In genomic region chr3:66492672-66493071, GRCh38 we compare ENCODE assay signal across 13 cellular contexts. TPM values are rescaled to one million over a fixed set of nuclear protein-coding genes. Genes with fewer than 3 reads are reported as not detected.
DNase-seq lines count a peak whose midpoint lies in the region; FAIRE-seq and TF ChIP-seq lines count a peak whose summit lies in the region.
"Had no signal": no experiment of that assay in that cellular context is flagged by ENCODE, and none has a peak within 500 bp of the region (broad histone marks: within the 10 kb centered on the region; RNA-seq: fewer than 3 reads in every experiment).

No MANE protein-coding gene starts in this region.

- H3K27me3 ChIP-seq in HUES64 (ENCODE audit: insufficient read depth, low read length) (no peaks in the 10 kb centered on the region), muscle layer of duodenum (ENCODE audit: low read depth, low read length) (no peaks in the 10 kb centered on the region)
- H3K27me3 ChIP-seq: cardiac muscle cell had no signal

- no peak overlapping the region for H3K4me3 Mint-ChIP-seq in HFFc6

- no peaks in the 10 kb centered on the region for H3K36me3 ChIP-seq in HUES64 (ENCODE audit: insufficient read depth, low read length)
- no peaks in the 10 kb centered on the region for H3K36me3 ChIP-seq in muscle layer of duodenum (ENCODE audit: control insufficient read depth in 1 of 2, insufficient read depth in 2 of 2, low read length in 2 of 2)
- H3K36me3 ChIP-seq: BE2C, cardiac muscle cell had no signal

- H3K9ac ChIP-seq in HUES64 (ENCODE audit: low read depth, low read length), result no peak overlapping the region

- no peak for DNase-seq in caudate nucleus (lab: John Stamatoyannopoulos, UW)
- no peak for DNase-seq in HFFc6
- DNase-seq in NCI-H1436 treated with DMSO at 0.1 percent for 48 hours (lab: John Stamatoyannopoulos, UW), result no peak
- DNase-seq in effector CD4-positive, alpha-beta T cell, result no peak
- DNase-seq in D721Med (ENCODE audit: insufficient read length, low spot score), result no peak
- DNase-seq: BE2C, nephron progenitor cell, Right ventricle myocardium superior had no signal

- H3K36me3 Mint-ChIP-seq in HFFc6 (ENCODE audit: low read depth), result no peaks in the 10 kb centered on the region

- H3K9me3 Mint-ChIP-seq in HFFc6, result no peaks in the 10 kb centered on the region
- H3K9me3 Mint-ChIP-seq: nephron progenitor cell had no signal

- 62% methylated on average over 7 of the region's 7 CpGs for WGBS in HUES64

- no peaks in the 10 kb centered on the region for H3K9me3 ChIP-seq in HUES64 (ENCODE audit: insufficient read depth, low read depth, low read length)
- no peaks in the 10 kb centered on the region for H3K9me3 ChIP-seq in muscle layer of duodenum (ENCODE audit: control insufficient read depth in 1 of 2, low read length in 2 of 2)
- H3K9me3 ChIP-seq: BE2C had no signal

- no peak for FAIRE-seq in D721Med (lab: Jason Lieb, UNC)

- peaks cover 6% of the 10 kb centered on the region for H3K27me3 Mint-ChIP-seq in HFFc6 (ENCODE audit: insufficient read depth)

- H3K27ac Mint-ChIP-seq in HFFc6, result no peak overlapping the region
- H3K27ac Mint-ChIP-seq: nephron progenitor cell had no signal

- H3K4me3 ChIP-seq in HUES64 (ENCODE audit: low read length) (no peak overlapping the region), muscle layer of duodenum (ENCODE audit: low read depth in 1 of 2, low read length in 2 of 2) (no peak overlapping the region)
- H3K4me3 ChIP-seq: cardiac muscle cell, skin epidermis had no signal

- H3K4me1 ChIP-seq in HUES64 (ENCODE audit: insufficient read depth, low read length) (peaks cover 88% of the 10 kb centered on the region), muscle layer of duodenum (ENCODE audit: control insufficient read depth in 1 of 2, insufficient read depth in 2 of 2, low read length in 2 of 2) (peaks cover 39 to 62% of the 10 kb centered on the region in 2 donors)
- H3K4me1 ChIP-seq: BE2C had no signal

- peaks cover under 1% of the 10 kb centered on the region; the same call in 1 of the 2 replicates for H3K4me1 Mint-ChIP-seq in HFFc6 (ENCODE audit: low read depth)

- TF ChIP-seq CTCF in C4-2B (conservative IDR thresholded peaks at IDR 0.05), result no peak
- no peak for TF ChIP-seq CTCF in HFFc6 (IDR thresholded peaks at IDR 0.05)
- no peak for TF ChIP-seq CTCF in D721Med (IDR thresholded peaks at IDR 0.05; ENCODE audit: insufficient read depth, missing control alignments)

- H3K27ac ChIP-seq in C4-2B (peak overlapping the region; percentile 91), HUES64 (ENCODE audit: low read depth, low read length) (0 out of 2 replicates have a peak overlapping the region, but pooled peaks have one; percentile 3), caudate nucleus (ENCODE audit: low read depth, low read length) (peak overlapping the region; percentile 14), muscle layer of duodenum (ENCODE audit: low read length) (peak overlapping the region; percentile 67)
- H3K27ac ChIP-seq: cardiac muscle cell had no signal

RNA-seq across cellular contexts. Expression of gene LRIG1, which starts 8.2 kb away (rescaled TPM):
- 54.1 TPM for polyA plus RNA-seq in HUES64 (2013, experiment 1 of 2)
- polyA plus RNA-seq in HUES64 (2013, experiment 2 of 2), result 69.7 TPM
- 1 to 10 TPM; 1.7 to 2.7 (median 2.2) TPM for total RNA-seq in HFFc6 (2021; fragmentation: NEBNext Ultra II Directional; extraction: Animal tissue kit (Norgen Biotek cat#: 25700))

Comparison
In these comparisons a context has a peak if more than half of its experiments do, and no peak if none do; other contexts are left out.
1. H3K27ac ChIP-seq: peak in every context shown above with its lines; median percentile 91 in C4-2B; 67 in muscle layer of duodenum; 14 in caudate nucleus; 3 in HUES64.